In the genomic region with DNA sequence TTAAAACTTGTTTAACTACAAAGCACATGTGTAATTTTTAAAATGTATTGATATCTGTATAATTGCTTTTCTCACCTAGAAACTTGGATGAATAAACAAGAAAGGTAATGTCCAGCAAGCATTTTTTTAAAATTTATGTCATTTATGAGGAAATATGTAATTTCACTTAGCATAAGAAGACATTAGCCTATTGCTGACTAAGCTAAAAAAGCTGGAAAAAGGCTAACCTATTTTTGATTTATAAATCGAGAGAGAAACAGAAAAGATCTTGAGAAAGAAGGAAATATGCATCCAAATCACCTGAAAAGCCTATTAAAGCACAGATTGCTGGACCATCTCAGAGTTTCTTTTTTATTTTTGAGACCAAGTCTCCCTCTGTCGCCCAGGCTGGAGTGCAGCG, we compare ENCODE assay signal across 3 cellular contexts.
TF ChIP-seq lines count a peak whose summit lies in the region.

No MANE protein-coding gene starts in this region.

TF ChIP-seq in A549, 52 proteins besides CTCF, POLR2A, EP300 and RAD21:
- TF ChIP-seq MAFK (IDR thresholded peaks at IDR 0.05; ENCODE audit: partially characterized antibody) = peak; percentile 84
- TF ChIP-seq CBX2 (IDR thresholded peaks at IDR 0.05; ENCODE audit: borderline replicate concordance, low read depth) = no peak
- TF ChIP-seq, protein P1, sequence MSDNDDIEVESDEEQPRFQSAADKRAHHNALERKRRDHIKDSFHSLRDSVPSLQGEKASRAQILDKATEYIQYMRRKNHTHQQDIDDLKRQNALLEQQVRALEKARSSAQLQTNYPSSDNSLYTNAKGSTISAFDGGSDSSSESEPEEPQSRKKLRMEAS (IDR thresholded peaks at IDR 0.05) = no peak

TF ChIP-seq in IMR-90, 13 proteins besides CTCF, POLR2A, EP300 and RAD21:
- TF ChIP-seq MAFK (IDR thresholded peaks at IDR 0.05; ENCODE audit: low read depth, low read length) (peak; percentile 94), NFE2L2 (IDR thresholded peaks at IDR 0.05; ENCODE audit: low read depth, low read length) (no peak)

TF ChIP-seq in H1, 55 proteins besides CTCF, POLR2A, EP300 and RAD21:
- TF ChIP-seq SIX5 (IDR thresholded peaks at IDR 0.05; ENCODE audit: low read depth, low read length) = no peak
- peak; percentile 71 for TF ChIP-seq MAFK (IDR thresholded peaks at IDR 0.05; ENCODE audit: low read depth, low read length)
- no peak for TF ChIP-seq JUND (IDR thresholded peaks at IDR 0.05; ENCODE audit: low read length)
- TF ChIP-seq, protein P1 (IDR thresholded peaks at IDR 0.05) = no peak
- TF ChIP-seq NANOG (IDR thresholded peaks at IDR 0.05; ENCODE audit: insufficient read depth, low read depth, low read length, poor library complexity, severe bottlenecking) = no peak
- no peak for TF ChIP-seq SP2 (IDR thresholded peaks at IDR 0.05; ENCODE audit: low read length)
- no peak for TF ChIP-seq CHD1 (IDR thresholded peaks at IDR 0.05; ENCODE audit: low read depth, low read length)
- TF ChIP-seq SIN3A (conservative IDR thresholded peaks at IDR 0.05 in 1 of 2, IDR thresholded peaks at IDR 0.05 in 1 of 2; ENCODE audit: low read depth in 1 of 2, low read length in 2 of 2) = no peak
